In the genomic region with DNA sequence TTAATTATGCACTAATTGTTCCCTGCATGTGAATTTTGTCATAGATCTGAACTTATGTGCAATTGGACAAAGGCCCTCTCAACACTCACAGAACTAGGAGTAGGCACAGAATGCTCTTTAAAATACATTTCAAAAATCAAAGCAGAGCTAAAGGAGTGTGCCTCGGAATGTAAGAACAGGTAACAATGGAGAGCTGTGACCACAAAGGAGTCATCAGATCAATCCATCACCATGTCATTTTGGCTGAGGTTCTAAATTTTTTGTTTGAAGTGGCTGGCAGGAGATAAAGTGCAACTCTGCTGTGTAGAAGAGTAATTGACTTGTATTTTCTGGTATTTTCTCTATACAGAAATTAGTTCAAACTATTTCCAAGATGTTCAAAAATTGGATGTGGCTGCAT, we compare ENCODE assay signal across 25 cellular contexts.
"Had no signal": no experiment of that assay in that cellular context is flagged by ENCODE, and none has a peak within 500 bp of the region (broad histone marks: within the 10 kb centered on the region; RNA-seq: fewer than 3 reads in every experiment).

No MANE protein-coding gene starts in this region.

- H3K9me3 ChIP-seq: body of pancreas, pancreas, right lobe of liver, stomach had no signal

- DNase-seq: activated CD4-positive, alpha-beta T cell treated with anti-CD3 and anti-CD28 coated beads for 1 hour; activated CD4-positive, alpha-beta T cell treated with anti-CD3 and anti-CD28 coated beads, Interleukin-2, amount 50 U/mL, for 1 hour; activated CD8-positive, alpha-beta T cell treated with anti-CD3 and anti-CD28 coated beads, Interleukin-2, amount 10 ng/mL, durations not matched to agents 7 days and 5 days; activated gamma-delta T cell; activated naive CD4-positive, alpha-beta T cell treated with anti-CD3 and anti-CD28 coated beads, Interleukin-2, amount 50 U/mL, for 16 hours; activated naive CD8-positive, alpha-beta T cell treated with anti-CD3 and anti-CD28 coated beads, Interleukin-2, amount 50 U/mL, for 24 hours; body of pancreas; cortex of kidney; foreskin fibroblast; left lung; pancreas; right lobe of liver; small intestine; stimulated activated CD4-positive, alpha-beta T cell treated with anti-CD3 and anti-CD28 coated beads, Interleukin-2, amount 100 ng/mL, for 24 hours; stomach; SW 1271; trophoblast cell had no signal

- H3K9me3 Mint-ChIP-seq: activated T-helper 1 cell treated with anti-CD3 and anti-CD28 coated beads, Interleukin-12 subunit alpha, Interleukin-12 subunit beta, Interleukin-2, Interleukin-4 antibody, amounts not matched to agents 30 ng/mL and 10 ng/mL and 1 ng/mL, durations not matched to agents 14 hours and 24 hours and 36 hours; natural killer cell treated with Interleukin-12 subunit alpha and Interleukin-12 subunit beta and Interleukin-15 and Interleukin-18, amount 100 ng/mL, for 72 hours; stimulated activated effector memory CD8-positive, alpha-beta T cell treated with anti-CD3 and anti-CD28 coated beads, Interleukin-12 subunit alpha, Interleukin-12 subunit beta, amount 100 ng/mL, for 72 hours; T-helper 2 cell treated with Interferon-gamma antibody and Interleukin-4, amounts not matched to agents 5 μg/mL and 100 μg/mL, for 36 hours had no signal

- H3K4me3 Mint-ChIP-seq: activated CD8-positive, alpha-beta T cell treated with anti-CD3 and anti-CD28 coated beads, Interleukin-2, amount 10 ng/mL, durations not matched to agents 7 days and 5 days; activated naive CD8-positive, alpha-beta T cell treated with anti-CD3 and anti-CD28 coated beads, Interleukin-2, amount 50 U/mL, for 24 hours; activated T-helper 1 cell treated with anti-CD3 and anti-CD28 coated beads, Interleukin-12 subunit alpha, Interleukin-12 subunit beta, Interleukin-2, Interleukin-4 antibody, amounts not matched to agents 30 ng/mL and 10 ng/mL and 1 ng/mL, durations not matched to agents 14 hours and 24 hours and 36 hours; natural killer cell treated with Interleukin-12 subunit alpha and Interleukin-12 subunit beta and Interleukin-15 and Interleukin-18, amount 100 ng/mL, for 72 hours; stimulated activated effector memory CD8-positive, alpha-beta T cell treated with anti-CD3 and anti-CD28 coated beads, Interleukin-12 subunit alpha, Interleukin-12 subunit beta, amount 100 ng/mL, for 72 hours; T-helper 2 cell treated with Interferon-gamma antibody and Interleukin-4, amounts not matched to agents 5 μg/mL and 100 μg/mL, for 36 hours had no signal

- H3K4me3 ChIP-seq: body of pancreas, cardiac muscle cell, left lung, lung, pancreas, right lobe of liver, stomach had no signal

- H3K27me3 ChIP-seq: body of pancreas, cardiac muscle cell, left lung, pancreas, right lobe of liver, stomach had no signal

- H3K27ac Mint-ChIP-seq: activated CD8-positive, alpha-beta T cell treated with anti-CD3 and anti-CD28 coated beads, Interleukin-2, amount 10 ng/mL, durations not matched to agents 7 days and 5 days; activated naive CD8-positive, alpha-beta T cell treated with anti-CD3 and anti-CD28 coated beads, Interleukin-2, amount 50 U/mL, for 24 hours; activated T-helper 1 cell treated with anti-CD3 and anti-CD28 coated beads, Interleukin-12 subunit alpha, Interleukin-12 subunit beta, Interleukin-2, Interleukin-4 antibody, amounts not matched to agents 30 ng/mL and 10 ng/mL and 1 ng/mL, durations not matched to agents 14 hours and 24 hours and 36 hours; natural killer cell treated with Interleukin-12 subunit alpha and Interleukin-12 subunit beta and Interleukin-15 and Interleukin-18, amount 100 ng/mL, for 72 hours; stimulated activated effector memory CD8-positive, alpha-beta T cell treated with anti-CD3 and anti-CD28 coated beads, Interleukin-12 subunit alpha, Interleukin-12 subunit beta, amount 100 ng/mL, for 72 hours; T-helper 2 cell treated with Interferon-gamma antibody and Interleukin-4, amounts not matched to agents 5 μg/mL and 100 μg/mL, for 36 hours had no signal

- H3K4me1 ChIP-seq: body of pancreas, left lung, pancreas, right lobe of liver had no signal

- H3K27ac ChIP-seq: body of pancreas, cardiac muscle cell, epithelial cell of prostate, left lung, pancreas, right lobe of liver had no signal

- H3K36me3 Mint-ChIP-seq: natural killer cell treated with Interleukin-12 subunit alpha and Interleukin-12 subunit beta and Interleukin-15 and Interleukin-18, amount 100 ng/mL, for 72 hours; stimulated activated effector memory CD8-positive, alpha-beta T cell treated with anti-CD3 and anti-CD28 coated beads, Interleukin-12 subunit alpha, Interleukin-12 subunit beta, amount 100 ng/mL, for 72 hours had no signal

- FAIRE-seq: small intestine, TTC549 had no signal

- H3K36me3 ChIP-seq: cardiac muscle cell, left lung, pancreas, right lobe of liver, stomach had no signal

- H3K4me1 Mint-ChIP-seq: activated naive CD8-positive, alpha-beta T cell treated with anti-CD3 and anti-CD28 coated beads, Interleukin-2, amount 50 U/mL, for 24 hours; stimulated activated effector memory CD8-positive, alpha-beta T cell treated with anti-CD3 and anti-CD28 coated beads, Interleukin-12 subunit alpha, Interleukin-12 subunit beta, amount 100 ng/mL, for 72 hours had no signal
